Comparison of ENCODE assay signal across 11 cellular contexts in genomic region chr11:95156916-95157568, GRCh38.
DNase-seq lines count a peak whose midpoint lies in the region; TF ChIP-seq lines count a peak whose summit lies in the region.
"Had no signal": no experiment of that assay in that cellular context is flagged by ENCODE, and none has a peak within 500 bp of the region (broad histone marks: within the 10 kb centered on the region; RNA-seq: fewer than 3 reads in every experiment).

No MANE protein-coding gene starts in this region.

- intact Hi-C loops in breast epithelium (cut with DNase I; ENCODE audit: low total_unique reads) (loop anchor here (10.0 kb wide), 2 partner anchors 548 to 608 kb away; no protein-coding TSS in a partner anchor), MCF 10A (cut with micrococcal nuclease) (loop anchor here (10.0 kb wide), 3 partner anchors 368 to 678 kb away; partner anchors contain the start of gene AMOTL1)

- H3K9me3 ChIP-seq in breast epithelium (no peaks in the 10 kb centered on the region), parathyroid adenoma (ENCODE audit: control insufficient read depth, low read length) (no peaks in the 10 kb centered on the region)

- H3K36me3 ChIP-seq in breast epithelium (no peaks in the 10 kb centered on the region), parathyroid adenoma (ENCODE audit: control insufficient read depth, insufficient read depth, low read length) (no peaks in the 10 kb centered on the region)

- no peak for TF ChIP-seq POLR2A in breast epithelium (IDR thresholded peaks at IDR 0.05)

- peak overlapping the region; percentile 76 to 87 for H3K27ac ChIP-seq in breast epithelium
- peak overlapping the region; percentile 45 for H3K27ac ChIP-seq in parathyroid adenoma

- no peaks in the 10 kb centered on the region for H3K9me3 Mint-ChIP-seq in MCF 10A (ENCODE audit: unreplicated experiment)

- no peaks in the 10 kb centered on the region for H3K79me2 ChIP-seq in parathyroid adenoma

- H3K4me2 ChIP-seq in parathyroid adenoma (ENCODE audit: low read length), result peak overlapping the region; percentile 26

- DNase-seq in breast epithelium (ENCODE audit: low spot score in 2 of 2) (peak in 1 of 2 donors; percentile 72), MCF 10A (ENCODE audit: unreplicated experiment) (no peak), foreskin melanocyte (peak; percentile 76), NCI-H1694 (lab: John Stamatoyannopoulos, UW) (no peak), kidney tubule cell (ENCODE audit: low spot score) (no peak), SK-N-DZ (ENCODE audit: low spot score) (no peak)
- DNase-seq in stimulated activated naive CD4-positive, alpha-beta T cell treated with Interleukin-2 at 50 U/mL for 16 hours (lab: John Stamatoyannopoulos, UW), result no peak
- DNase-seq: ACHN; activated naive CD4-positive, alpha-beta T cell treated with anti-CD3 and anti-CD28 coated beads, Interleukin-2, amount 50 U/mL, for 16 hours; NCI-H187 had no signal

- no TSS peak for BruUV-seq in MCF 10A (replicated peaks; lab: Mats Ljungman, UMichigan)

- peak overlapping the region; percentile 69 for H2AFZ ChIP-seq in parathyroid adenoma

- POLR2A ChIA-PET in MCF 10A (lab: Yijun Ruan, JAX), result interaction anchor here (0.6 to 1.1 kb wide), 3 partner anchors 8 to 624 kb away, joined by 3 to 4 read pairs (median 3); partner anchors contain the start of gene SESN3

- no peak overlapping the region for H3K27ac Mint-ChIP-seq in MCF 10A (ENCODE audit: low read depth, unreplicated experiment)

- no peak overlapping the region for H3K4me3 Mint-ChIP-seq in MCF 10A (ENCODE audit: unreplicated experiment)

- TF ChIP-seq CTCF in breast epithelium (IDR thresholded peaks at IDR 0.05) (no peak), MCF 10A (IDR thresholded peaks at IDR 0.05; ENCODE audit: unreplicated experiment) (no peak), parathyroid adenoma (IDR thresholded peaks at IDR 0.05) (no peak)

- peaks cover 14% of the 10 kb centered on the region for H3K4me1 Mint-ChIP-seq in MCF 10A (ENCODE audit: insufficient read depth, unreplicated experiment)

- CTCF ChIA-PET in MCF 10A (lab: Yijun Ruan, JAX), result interaction anchor here (0.6 to 16.6 kb wide), 9 partner anchors 11 to 1271 kb away, joined by 3 to 367 read pairs (median 5); no protein-coding TSS in a partner anchor

- H3K27me3 ChIP-seq in breast epithelium, result no peaks in the 10 kb centered on the region
- H3K27me3 ChIP-seq in parathyroid adenoma (ENCODE audit: control insufficient read depth, insufficient read depth, low read length), result no peaks in the 10 kb centered on the region

- no peak overlapping the region for H3K9ac ChIP-seq in parathyroid adenoma

- H3K4me1 ChIP-seq in breast epithelium (no peaks in the 10 kb centered on the region), parathyroid adenoma (peaks cover 9% of the 10 kb centered on the region)

- no peaks in the 10 kb centered on the region for H3K36me3 Mint-ChIP-seq in MCF 10A (ENCODE audit: insufficient read depth, unreplicated experiment)

- H3K4me3 ChIP-seq in breast epithelium (peak overlapping the region in 1 of 3 donors; percentile 28), parathyroid adenoma (ENCODE audit: low read depth, low read length) (no peak overlapping the region)

- H3K27me3 Mint-ChIP-seq in MCF 10A (ENCODE audit: insufficient read depth, unreplicated experiment), result no peaks in the 10 kb centered on the region
